ENCODE assay signal across 8 cellular contexts in the genomic region with DNA sequence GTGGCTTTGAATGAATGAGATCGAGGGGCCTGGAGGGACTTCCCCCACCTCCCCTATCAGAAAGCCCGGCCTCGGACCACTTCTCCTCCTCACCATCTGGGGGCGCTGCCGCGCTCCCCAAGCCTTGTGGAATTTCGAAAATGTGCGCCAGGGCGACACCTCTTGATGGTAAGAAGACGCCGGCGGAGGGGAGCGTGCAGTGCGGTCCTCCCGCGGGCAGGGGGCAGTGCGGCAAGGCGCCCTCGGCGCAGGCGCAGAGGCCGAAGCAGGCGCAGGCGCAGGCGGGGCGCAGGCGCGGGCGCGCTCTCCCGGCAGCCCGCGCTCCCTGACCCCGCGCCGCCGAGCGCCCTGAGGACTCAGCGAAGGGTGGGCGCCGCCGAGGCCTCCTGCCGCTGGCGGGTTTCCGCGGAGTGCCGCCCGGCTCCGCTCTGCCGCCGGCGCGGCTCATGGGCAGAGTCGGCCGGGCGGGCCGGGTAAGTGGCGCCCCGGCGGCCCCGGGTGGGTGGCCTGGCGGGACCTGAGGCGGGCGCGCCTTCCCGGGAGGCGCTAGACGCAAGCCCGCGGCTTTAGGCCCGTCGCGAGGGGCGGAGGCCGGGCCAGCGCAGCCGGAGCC. TPM values are rescaled to one million over a fixed set of nuclear protein-coding genes. Genes with fewer than 3 reads are reported as not detected.
DNase-seq lines count a peak whose midpoint lies in the region; ATAC-seq and TF ChIP-seq lines count a peak whose summit lies in the region.

RBM17 (plus strand) TSS at position 314 of the 613 bp plus-strand sequence. CDS start 8,032 bp downstream, outside the sequence.

- POLR2A ChIA-PET in CD4-positive, alpha-beta memory T cell (lab: Charles Lee; ENCODE audit: partially characterized antibody): interaction anchor here (0.9 to 3.4 kb wide), 5 partner anchors 37 to 75 kb away, joined by 3 to 13 read pairs (median 4); no protein-coding TSS in a partner anchor
- POLR2A ChIA-PET in activated CD4-positive, alpha-beta memory T cell treated with anti-CD3 and anti-CD28 coated beads for 36 hours (lab: Charles Lee): interaction anchor here (1.5 kb wide), 1 partner anchor 35 kb away, joined by 5 read pairs; no protein-coding TSS in a partner anchor

- peaks cover 39 to 70% (median 54%) of the 10 kb centered on the region in 4 donors for H3K4me1 Mint-ChIP-seq in CD4-positive, alpha-beta memory T cell
- peaks cover 71% of the 10 kb centered on the region for H3K4me1 Mint-ChIP-seq in activated CD4-positive, alpha-beta memory T cell treated with anti-CD3 and anti-CD28 coated beads for 36 hours (ENCODE audit: low read depth)

- CTCF ChIA-PET in CD4-positive, alpha-beta memory T cell (lab: Charles Lee; ENCODE audit: partially characterized antibody): interaction anchor here (1.7 to 6.0 kb wide), 5 partner anchors 14 to 313 kb away, joined by 8 to 127 read pairs (median 34); no protein-coding TSS in a partner anchor
- CTCF ChIA-PET in activated CD4-positive, alpha-beta memory T cell treated with anti-CD3 and anti-CD28 coated beads for 36 hours (lab: Charles Lee): interaction anchor here (1.3 to 6.0 kb wide), 5 partner anchors 26 to 313 kb away, joined by 4 to 167 read pairs (median 10); partner anchors contain the start of genes IL2RA and PFKFB3

- H3K27me3 Mint-ChIP-seq in CD4-positive, alpha-beta memory T cell: no peaks in the 10 kb centered on the region
- no peaks in the 10 kb centered on the region for H3K27me3 Mint-ChIP-seq in activated CD4-positive, alpha-beta memory T cell treated with anti-CD3 and anti-CD28 coated beads for 36 hours

- H3K9me3 ChIP-seq in CD4-positive, alpha-beta memory T cell (ENCODE audit: control insufficient read depth in 1 of 2, low read length in 2 of 2): no peaks in the 10 kb centered on the region

- peak within 1 kb of the TSS; percentile 85 to 99 (median 91) for H3K4me3 Mint-ChIP-seq in CD4-positive, alpha-beta memory T cell
- peak within 1 kb of the TSS; percentile 90 for H3K4me3 Mint-ChIP-seq in activated CD4-positive, alpha-beta memory T cell treated with anti-CD3 and anti-CD28 coated beads for 36 hours

- H3K36me3 Mint-ChIP-seq in CD4-positive, alpha-beta memory T cell: peaks cover 0 to 16% of the 10 kb centered on the region in 2 donors
- peaks cover 11% of the 10 kb centered on the region for H3K36me3 Mint-ChIP-seq in activated CD4-positive, alpha-beta memory T cell treated with anti-CD3 and anti-CD28 coated beads for 36 hours

- ATAC-seq in GM19395 (IDR thresholded peaks at IDR 0.05; ENCODE audit: unreplicated experiment): peak; percentile 82
- ATAC-seq in HG03565 (IDR thresholded peaks at IDR 0.05; ENCODE audit: unreplicated experiment): peak; percentile 80

- H3K36me3 ChIP-seq in CD4-positive, alpha-beta memory T cell (ENCODE audit: insufficient read depth, low read length): no peaks in the 10 kb centered on the region

- peaks cover 0 to 1% (median 0%) of the 10 kb centered on the region in 8 donors for H3K9me3 Mint-ChIP-seq in CD4-positive, alpha-beta memory T cell
- H3K9me3 Mint-ChIP-seq in activated CD4-positive, alpha-beta memory T cell treated with anti-CD3 and anti-CD28 coated beads for 36 hours: no peaks in the 10 kb centered on the region

- intact Hi-C loops in CD4-positive, alpha-beta memory T cell (cut with micrococcal nuclease): loop anchor here (1.0 to 10.0 kb wide), 11 partner anchors 27 to 588 kb away; partner anchors contain the start of genes ANKRD16, GDI2, IL15RA and IL2RA
- intact Hi-C loops in activated CD4-positive, alpha-beta memory T cell treated with anti-CD3 and anti-CD28 coated beads for 36 hours (cut with micrococcal nuclease): loop anchor here (1.0 to 5.0 kb wide), 6 partner anchors 37 to 313 kb away; partner anchors contain the start of genes FBH1, GDI2 and PFKFB3
- intact Hi-C loops in dorsolateral prefrontal cortex (cut with DNase I) (loop anchor here (1.0 to 5.0 kb wide), 4 partner anchors 75 to 313 kb away; partner anchors contain the start of gene PFKFB3 (in 1 of the 2)), lower leg skin (cut with DNase I; ENCODE audit: low total_unique reads) (no loop called here)

- TF ChIP-seq POLR2A in lower leg skin (IDR thresholded peaks at IDR 0.05): peak in 1 of 2 donors; percentile 12

- H3K27me3 ChIP-seq in CD4-positive, alpha-beta memory T cell (ENCODE audit: insufficient read depth, low read length): no peaks in the 10 kb centered on the region
- H3K27me3 ChIP-seq in dorsolateral prefrontal cortex: no peaks in the 10 kb centered on the region

- H3K4me3 ChIP-seq in CD4-positive, alpha-beta memory T cell (ENCODE audit: low read length in 2 of 2): peak within 1 kb of the TSS; percentile 68 to 94
- peak within 1 kb of the TSS; percentile 71 to 100 (median 91) for H3K4me3 ChIP-seq in dorsolateral prefrontal cortex
- peak within 1 kb of the TSS; percentile 83 for H3K4me3 ChIP-seq in lower leg skin (ENCODE audit: low read depth, poor library complexity, severe bottlenecking)

- 0 to 1% methylated on average over 17 to 44 of the region's 77 CpGs for WGBS in lower leg skin, 2 donors

- peak; percentile 93 to 100 (median 100) for TF ChIP-seq CTCF in dorsolateral prefrontal cortex (IDR thresholded peaks at IDR 0.05 in 54 of 56, conservative IDR thresholded peaks at IDR 0.05 in 2 of 56; ENCODE audit: low read depth in 1 of 56, partially characterized antibody in 56 of 56)
- TF ChIP-seq CTCF in lower leg skin (IDR thresholded peaks at IDR 0.05): peak in 2 of 3 donors; percentile 93 to 100

- H3K27ac Mint-ChIP-seq in CD4-positive, alpha-beta memory T cell: peak within 1 kb of the TSS; percentile 75 to 96 (median 91)
- peak within 1 kb of the TSS; percentile 83 for H3K27ac Mint-ChIP-seq in activated CD4-positive, alpha-beta memory T cell treated with anti-CD3 and anti-CD28 coated beads for 36 hours

- H3K27ac ChIP-seq in CD4-positive, alpha-beta memory T cell (ENCODE audit: low read depth, low read length): peak within 1 kb of the TSS; percentile 80
- H3K27ac ChIP-seq in dorsolateral prefrontal cortex: peak within 1 kb of the TSS in 55 of 59 donors; percentile 22 to 96 (median 79)

- DNase-seq in CD4-positive, alpha-beta memory T cell: peak; percentile 95 to 100 (median 98)
- DNase-seq in NCI-H748 treated with DMSO at 0.1 percent for 48 hours (lab: John Stamatoyannopoulos, UW) (peak; percentile 64), dorsolateral prefrontal cortex (peak; percentile 76 to 96 (median 92)), lower leg skin (ENCODE audit: low spot score in 2 of 2) (peak; percentile 95 to 99)
- DNase-seq in activated CD4-positive, alpha-beta memory T cell treated with anti-CD3 and anti-CD28 coated beads for 36 hours: peak; percentile 98
- DNase-seq in stimulated activated CD4-positive, alpha-beta T cell treated with anti-CD3 and anti-CD28 coated beads, Interleukin-4, amount 100 ng/mL, for 48 hours (ENCODE audit: low read depth in 2 of 2): peak; percentile 94 to 97

- peaks cover 57% of the 10 kb centered on the region for H3K4me1 ChIP-seq in CD4-positive, alpha-beta memory T cell (ENCODE audit: insufficient read depth, low read length)

RNA-seq across cellular contexts. Expression of gene RBM17, which starts in this region (rescaled TPM):
- total RNA-seq in CD4-positive, alpha-beta memory T cell: 100 to 1,000 TPM; 117 to 125 TPM
- 100 to 1,000 TPM in 1 of 2 donors, 10 to 100 TPM in 1; 46.3 to 104 TPM for polyA plus RNA-seq in CD4-positive, alpha-beta memory T cell
- total RNA-seq in activated CD4-positive, alpha-beta memory T cell treated with anti-CD3 and anti-CD28 coated beads for 36 hours: 100 to 1,000 TPM; 151 to 155 TPM
- total RNA-seq in dorsolateral prefrontal cortex: 100 to 1,000 TPM in 44 of 120 experiments, 10 to 100 TPM in 76; 67.3 to 155 (median 95.4) TPM
- 10 to 100 TPM; 38.8 to 63.6 (median 40.4) TPM for total RNA-seq in lower leg skin

Comparison
In these comparisons a context has a peak if more than half of its experiments do, and no peak if none do; other contexts are left out.
1. Peak in every context shown above with its lines: DNase-seq, ATAC-seq, H3K4me3 ChIP-seq and H3K27ac ChIP-seq.